In the genomic region with DNA sequence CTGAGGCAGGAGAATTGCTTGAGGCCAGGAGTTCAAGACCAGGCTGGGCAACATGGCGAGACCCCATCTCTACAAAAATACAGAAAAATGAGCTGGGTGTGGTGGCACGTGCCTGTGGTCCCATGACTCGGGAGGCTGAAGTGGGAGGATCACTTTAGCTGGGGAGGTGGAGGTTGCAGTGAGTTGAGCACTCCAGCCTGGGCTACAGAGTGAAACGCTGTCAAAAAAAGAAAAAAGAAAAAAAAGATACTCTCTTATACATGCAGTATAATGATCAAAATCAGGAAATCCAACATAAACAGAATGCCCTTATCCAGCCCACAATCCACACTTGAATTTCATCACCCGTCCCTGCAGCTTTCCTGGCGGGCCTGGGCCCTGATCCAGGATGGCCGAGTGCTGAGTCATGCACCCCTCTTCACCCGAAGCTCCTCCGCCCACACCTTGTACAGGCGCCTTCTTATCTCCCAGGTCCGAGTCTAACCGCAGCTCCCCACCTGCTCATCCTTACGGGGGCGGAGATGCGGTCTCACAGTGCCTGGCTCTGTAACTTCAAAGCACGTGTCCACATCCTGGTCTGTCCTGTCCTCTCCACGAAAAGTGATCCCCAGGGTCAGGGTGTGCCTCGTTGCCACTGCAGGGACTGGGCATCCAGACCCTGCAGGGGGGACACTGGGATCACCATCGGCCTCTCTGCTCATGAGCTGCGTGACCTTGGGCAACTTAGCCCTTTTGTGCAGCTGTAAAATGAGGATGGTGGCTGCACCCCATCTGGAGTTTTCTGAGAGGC, we compare ENCODE assay signal across 8 cellular contexts.
DNase-seq lines count a peak whose midpoint lies in the region; ATAC-seq and TF ChIP-seq lines count a peak whose summit lies in the region.

No MANE protein-coding gene starts in this region.

- H3K9ac ChIP-seq in HUES6 (ENCODE audit: low read length), result peak overlapping the region; percentile 31

- H3K27me3 ChIP-seq in HUES6 (ENCODE audit: control insufficient read depth, insufficient read depth, low read length), result no peaks in the 10 kb centered on the region

- H3K9me3 ChIP-seq in HUES6 (ENCODE audit: control insufficient read depth, insufficient read depth, low read depth, low read length), result no peaks in the 10 kb centered on the region

- no peak for ATAC-seq in HG02973 (IDR thresholded peaks at IDR 0.05; ENCODE audit: unreplicated experiment)
- no peak for ATAC-seq in GM18498 (IDR thresholded peaks at IDR 0.05; ENCODE audit: unreplicated experiment)
- ATAC-seq in HG03457 (IDR thresholded peaks at IDR 0.05; ENCODE audit: unreplicated experiment), result no peak

- no peak overlapping the region for H3K27ac ChIP-seq in HUES6 (ENCODE audit: low read depth, low read length)

- H3K4me1 ChIP-seq in HUES6 (ENCODE audit: control insufficient read depth, insufficient read depth, low read length), result peaks cover 21% of the 10 kb centered on the region

- peak; percentile 60 for DNase-seq in AG09319 (ENCODE audit: extremely low read depth, low read depth)
- peak; percentile 44 for DNase-seq in cerebellum (ENCODE audit: low spot score)
- DNase-seq in mucosa of gallbladder (ENCODE audit: low spot score), result peak; percentile 80
- DNase-seq in effector CD4-positive, alpha-beta T cell, result no peak

- no peaks in the 10 kb centered on the region for H3K36me3 ChIP-seq in HUES6 (ENCODE audit: control insufficient read depth, insufficient read depth, low read length)

- TF ChIP-seq CTCF in AG09319 (IDR thresholded peaks at IDR 0.05; ENCODE audit: low read depth, low read length), result no peak

- no peak overlapping the region for H3K4me3 ChIP-seq in HUES6 (ENCODE audit: low read depth, low read length)
